Comparison of ENCODE assay signal across 7 cellular contexts in genomic region chr1:67522793-67523192, GRCh38.
"Had no signal": no experiment of that assay in that cellular context is flagged by ENCODE, and none has a peak within 500 bp of the region (broad histone marks: within the 10 kb centered on the region; RNA-seq: fewer than 3 reads in every experiment).

No MANE protein-coding gene starts in this region.

- DNase-seq: GM23248, GOT3, H9, HCEC 1CT, KG1 had no signal

- H3K27ac ChIP-seq: GM23248 had no signal

- H3K4me3 ChIP-seq: GM23248, K562 had no signal

- H2AFZ ChIP-seq: GM23248 had no signal

- ATAC-seq: K562 had no signal

- FAIRE-seq: HTR-8/SVneo, K562 had no signal

- H3K9ac ChIP-seq: GM23248 had no signal
